Comparison of ENCODE assay signal across 1 cellular context in genomic region chr13:27171830-27172494, GRCh38.
TF ChIP-seq lines count a peak whose summit lies in the region.

No MANE protein-coding gene starts in this region.

TF ChIP-seq in GM12878, 131 proteins besides CTCF, POLR2A, EP300 and RAD21 (continued from another document and continues in another):
- TF ChIP-seq, protein P1, sequence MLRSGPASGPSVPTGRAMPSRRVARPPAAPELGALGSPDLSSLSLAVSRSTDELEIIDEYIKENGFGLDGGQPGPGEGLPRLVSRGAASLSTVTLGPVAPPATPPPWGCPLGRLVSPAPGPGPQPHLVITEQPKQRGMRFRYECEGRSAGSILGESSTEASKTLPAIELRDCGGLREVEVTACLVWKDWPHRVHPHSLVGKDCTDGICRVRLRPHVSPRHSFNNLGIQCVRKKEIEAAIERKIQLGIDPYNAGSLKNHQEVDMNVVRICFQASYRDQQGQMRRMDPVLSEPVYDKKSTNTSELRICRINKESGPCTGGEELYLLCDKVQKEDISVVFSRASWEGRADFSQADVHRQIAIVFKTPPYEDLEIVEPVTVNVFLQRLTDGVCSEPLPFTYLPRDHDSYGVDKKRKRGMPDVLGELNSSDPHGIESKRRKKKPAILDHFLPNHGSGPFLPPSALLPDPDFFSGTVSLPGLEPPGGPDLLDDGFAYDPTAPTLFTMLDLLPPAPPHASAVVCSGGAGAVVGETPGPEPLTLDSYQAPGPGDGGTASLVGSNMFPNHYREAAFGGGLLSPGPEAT (IDR thresholded peaks at IDR 0.05; ENCODE audit: low read depth) = peak; percentile 85; the same call in 1 of the 2 replicates
- no peak for TF ChIP-seq NR2C2 (IDR thresholded peaks at IDR 0.05; ENCODE audit: borderline replicate concordance, control insufficient read depth, insufficient read length, low read depth)
- peak; percentile 91 for TF ChIP-seq BACH1 (IDR thresholded peaks at IDR 0.05; ENCODE audit: borderline replicate concordance)
- TF ChIP-seq FOXK2 (IDR thresholded peaks at IDR 0.05) = no peak
- TF ChIP-seq HCFC1 (IDR thresholded peaks at IDR 0.05; ENCODE audit: low read length) = peak; percentile 20; the same call in 1 of the 2 replicates
- no peak for TF ChIP-seq SIX5 (IDR thresholded peaks at IDR 0.05; ENCODE audit: low read depth, low read length, severe bottlenecking)
- TF ChIP-seq PAX8 (IDR thresholded peaks at IDR 0.05) = no peak
- TF ChIP-seq, protein P2, sequence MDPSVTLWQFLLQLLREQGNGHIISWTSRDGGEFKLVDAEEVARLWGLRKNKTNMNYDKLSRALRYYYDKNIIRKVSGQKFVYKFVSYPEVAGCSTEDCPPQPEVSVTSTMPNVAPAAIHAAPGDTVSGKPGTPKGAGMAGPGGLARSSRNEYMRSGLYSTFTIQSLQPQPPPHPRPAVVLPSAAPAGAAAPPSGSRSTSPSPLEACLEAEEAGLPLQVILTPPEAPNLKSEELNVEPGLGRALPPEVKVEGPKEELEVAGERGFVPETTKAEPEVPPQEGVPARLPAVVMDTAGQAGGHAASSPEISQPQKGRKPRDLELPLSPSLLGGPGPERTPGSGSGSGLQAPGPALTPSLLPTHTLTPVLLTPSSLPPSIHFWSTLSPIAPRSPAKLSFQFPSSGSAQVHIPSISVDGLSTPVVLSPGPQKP (IDR thresholded peaks at IDR 0.05; ENCODE audit: low read depth, low read length) = no peak
- 0 out of 2 replicates have a peak, but pooled peaks have one; percentile 32 for TF ChIP-seq ZNF217 (IDR thresholded peaks at IDR 0.05)
- no peak for TF ChIP-seq IRF3 (IDR thresholded peaks at IDR 0.05)
- no peak for TF ChIP-seq CBX3 (IDR thresholded peaks at IDR 0.05; ENCODE audit: borderline replicate concordance, low read depth)
- peak; percentile 64; the same call in 1 of the 2 replicates for TF ChIP-seq TCF3 (IDR thresholded peaks at IDR 0.05; ENCODE audit: borderline replicate concordance, insufficient read depth, low read depth, low read length)
- TF ChIP-seq RFX5 (IDR thresholded peaks at IDR 0.05; ENCODE audit: low read depth, low read length) = no peak
- TF ChIP-seq JUND (IDR thresholded peaks at IDR 0.05; ENCODE audit: low read depth, low read length) = no peak
- no peak for TF ChIP-seq E4F1 (IDR thresholded peaks at IDR 0.05; ENCODE audit: borderline replicate concordance, partially characterized antibody)
- no peak for TF ChIP-seq SUPT20H (IDR thresholded peaks at IDR 0.05; ENCODE audit: borderline replicate concordance, control insufficient read depth, low read depth, low read length)
- no peak for TF ChIP-seq NFIC (IDR thresholded peaks at IDR 0.05; ENCODE audit: low read depth, low read length)
- TF ChIP-seq KDM1A (IDR thresholded peaks at IDR 0.05; ENCODE audit: borderline replicate concordance) = no peak
- no peak for TF ChIP-seq IRF5 (IDR thresholded peaks at IDR 0.05; ENCODE audit: borderline replicate concordance)
- no peak for TF ChIP-seq SMAD5 (IDR thresholded peaks at IDR 0.05; ENCODE audit: low read depth)
- TF ChIP-seq NRF1 (conservative IDR thresholded peaks at IDR 0.05; ENCODE audit: low read depth, low read length) = peak; percentile 34; the same call in 1 of the 2 replicates
- TF ChIP-seq ZBTB11 (CRISPR knock-in tag; IDR thresholded peaks at IDR 0.05) = no peak
- no peak for TF ChIP-seq HDGF (IDR thresholded peaks at IDR 0.05)
- TF ChIP-seq, protein P3, sequence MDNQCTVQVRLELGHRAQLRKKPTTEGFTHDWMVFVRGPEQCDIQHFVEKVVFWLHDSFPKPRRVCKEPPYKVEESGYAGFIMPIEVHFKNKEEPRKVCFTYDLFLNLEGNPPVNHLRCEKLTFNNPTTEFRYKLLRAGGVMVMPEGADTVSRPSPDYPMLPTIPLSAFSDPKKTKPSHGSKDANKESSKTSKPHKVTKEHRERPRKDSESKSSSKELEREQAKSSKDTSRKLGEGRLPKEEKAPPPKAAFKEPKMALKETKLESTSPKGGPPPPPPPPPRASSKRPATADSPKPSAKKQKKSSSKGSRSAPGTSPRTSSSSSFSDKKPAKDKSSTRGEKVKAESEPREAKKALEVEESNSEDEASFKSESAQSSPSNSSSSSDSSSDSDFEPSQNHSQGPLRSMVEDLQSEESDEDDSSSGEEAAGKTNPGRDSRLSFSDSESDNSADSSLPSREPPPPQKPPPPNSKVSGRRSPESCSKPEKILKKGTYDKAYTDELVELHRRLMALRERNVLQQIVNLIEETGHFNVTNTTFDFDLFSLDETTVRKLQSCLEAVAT (IDR thresholded peaks at IDR 0.05) = 0 out of 2 replicates have a peak, but pooled peaks have one; percentile 27
- peak; percentile 65 for TF ChIP-seq YY1 (IDR thresholded peaks at IDR 0.05; ENCODE audit: low read depth, low read length)
- TF ChIP-seq CHD2 (IDR thresholded peaks at IDR 0.05; ENCODE audit: borderline replicate concordance, low read depth, low read length) = 0 out of 2 replicates have a peak, but pooled peaks have one; percentile 56
- no peak for TF ChIP-seq ZNF384 (IDR thresholded peaks at IDR 0.05; ENCODE audit: borderline replicate concordance, low read depth, low read length)
- peak; percentile 43; the same call in 1 of the 2 replicates for TF ChIP-seq MEF2A (IDR thresholded peaks at IDR 0.05; ENCODE audit: insufficient read depth, low read depth, low read length)
- no peak for TF ChIP-seq CHD1 (IDR thresholded peaks at IDR 0.05; ENCODE audit: low read depth, low read length)
- peak; percentile 62; the same call in 1 of the 2 replicates for TF ChIP-seq PAX5 (IDR thresholded peaks at IDR 0.05; ENCODE audit: borderline replicate concordance, low read depth, low read length)
- TF ChIP-seq POLR2AphosphoS2 (IDR thresholded peaks at IDR 0.05; ENCODE audit: low read depth, low read length) = no peak; the same call in 1 of the 2 replicates
- TF ChIP-seq SRF (IDR thresholded peaks at IDR 0.05; ENCODE audit: low read depth in 2 of 2, low read length in 2 of 2) = 0 out of 4 replicates have a peak, but pooled peaks of 1 of the 2 experiments have one; percentile 27
- no peak for TF ChIP-seq WRNIP1 (IDR thresholded peaks at IDR 0.05; ENCODE audit: borderline replicate concordance, low read depth, low read length)
- no peak for TF ChIP-seq POU2F2 (IDR thresholded peaks at IDR 0.05; ENCODE audit: borderline replicate concordance, low read depth, low read length)
- TF ChIP-seq STAT3 (IDR thresholded peaks at IDR 0.05; ENCODE audit: low read depth, low read length) = no peak
- no peak for TF ChIP-seq CEBPB (IDR thresholded peaks at IDR 0.05; ENCODE audit: borderline replicate concordance in 1 of 2, low read depth in 2 of 2, low read length in 2 of 2)
- TF ChIP-seq, protein P4, sequence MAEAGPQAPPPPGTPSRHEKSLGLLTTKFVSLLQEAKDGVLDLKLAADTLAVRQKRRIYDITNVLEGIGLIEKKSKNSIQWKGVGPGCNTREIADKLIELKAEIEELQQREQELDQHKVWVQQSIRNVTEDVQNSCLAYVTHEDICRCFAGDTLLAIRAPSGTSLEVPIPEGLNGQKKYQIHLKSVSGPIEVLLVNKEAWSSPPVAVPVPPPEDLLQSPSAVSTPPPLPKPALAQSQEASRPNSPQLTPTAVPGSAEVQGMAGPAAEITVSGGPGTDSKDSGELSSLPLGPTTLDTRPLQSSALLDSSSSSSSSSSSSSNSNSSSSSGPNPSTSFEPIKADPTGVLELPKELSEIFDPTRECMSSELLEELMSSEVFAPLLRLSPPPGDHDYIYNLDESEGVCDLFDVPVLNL (IDR thresholded peaks at IDR 0.05; ENCODE audit: low read depth, low read length) = peak; percentile 49; the same call in 1 of the 2 replicates
- TF ChIP-seq, protein P5, sequence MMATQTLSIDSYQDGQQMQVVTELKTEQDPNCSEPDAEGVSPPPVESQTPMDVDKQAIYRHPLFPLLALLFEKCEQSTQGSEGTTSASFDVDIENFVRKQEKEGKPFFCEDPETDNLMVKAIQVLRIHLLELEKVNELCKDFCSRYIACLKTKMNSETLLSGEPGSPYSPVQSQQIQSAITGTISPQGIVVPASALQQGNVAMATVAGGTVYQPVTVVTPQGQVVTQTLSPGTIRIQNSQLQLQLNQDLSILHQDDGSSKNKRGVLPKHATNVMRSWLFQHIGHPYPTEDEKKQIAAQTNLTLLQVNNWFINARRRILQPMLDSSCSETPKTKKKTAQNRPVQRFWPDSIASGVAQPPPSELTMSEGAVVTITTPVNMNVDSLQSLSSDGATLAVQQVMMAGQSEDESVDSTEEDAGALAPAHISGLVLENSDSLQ (IDR thresholded peaks at IDR 0.05) = no peak
- no peak for TF ChIP-seq ZBED1 (IDR thresholded peaks at IDR 0.05; ENCODE audit: borderline replicate concordance)
- TF ChIP-seq IRF4 (IDR thresholded peaks at IDR 0.05; ENCODE audit: low read depth, low read length) = no peak
- no peak for TF ChIP-seq BRCA1 (IDR thresholded peaks at IDR 0.05; ENCODE audit: low read depth, low read length)
- TF ChIP-seq STAT1 (conservative IDR thresholded peaks at IDR 0.05) = peak; percentile 63; the same call in 1 of the 2 replicates
- TF ChIP-seq MXI1 (IDR thresholded peaks at IDR 0.05; ENCODE audit: low read depth, low read length) = peak; percentile 41; the same call in 1 of the 2 replicates
- TF ChIP-seq TARDBP (IDR thresholded peaks at IDR 0.05; ENCODE audit: borderline replicate concordance) = no peak
- no peak for TF ChIP-seq FOS (IDR thresholded peaks at IDR 0.05; ENCODE audit: borderline replicate concordance, extremely low read depth, insufficient read length)
- TF ChIP-seq, protein P6, sequence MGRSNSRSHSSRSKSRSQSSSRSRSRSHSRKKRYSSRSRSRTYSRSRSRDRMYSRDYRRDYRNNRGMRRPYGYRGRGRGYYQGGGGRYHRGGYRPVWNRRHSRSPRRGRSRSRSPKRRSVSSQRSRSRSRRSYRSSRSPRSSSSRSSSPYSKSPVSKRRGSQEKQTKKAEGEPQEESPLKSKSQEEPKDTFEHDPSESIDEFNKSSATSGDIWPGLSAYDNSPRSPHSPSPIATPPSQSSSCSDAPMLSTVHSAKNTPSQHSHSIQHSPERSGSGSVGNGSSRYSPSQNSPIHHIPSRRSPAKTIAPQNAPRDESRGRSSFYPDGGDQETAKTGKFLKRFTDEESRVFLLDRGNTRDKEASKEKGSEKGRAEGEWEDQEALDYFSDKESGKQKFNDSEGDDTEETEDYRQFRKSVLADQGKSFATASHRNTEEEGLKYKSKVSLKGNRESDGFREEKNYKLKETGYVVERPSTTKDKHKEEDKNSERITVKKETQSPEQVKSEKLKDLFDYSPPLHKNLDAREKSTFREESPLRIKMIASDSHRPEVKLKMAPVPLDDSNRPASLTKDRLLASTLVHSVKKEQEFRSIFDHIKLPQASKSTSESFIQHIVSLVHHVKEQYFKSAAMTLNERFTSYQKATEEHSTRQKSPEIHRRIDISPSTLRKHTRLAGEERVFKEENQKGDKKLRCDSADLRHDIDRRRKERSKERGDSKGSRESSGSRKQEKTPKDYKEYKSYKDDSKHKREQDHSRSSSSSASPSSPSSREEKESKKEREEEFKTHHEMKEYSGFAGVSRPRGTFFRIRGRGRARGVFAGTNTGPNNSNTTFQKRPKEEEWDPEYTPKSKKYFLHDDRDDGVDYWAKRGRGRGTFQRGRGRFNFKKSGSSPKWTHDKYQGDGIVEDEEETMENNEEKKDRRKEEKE (IDR thresholded peaks at IDR 0.05) = no peak
